In the genomic region with DNA sequence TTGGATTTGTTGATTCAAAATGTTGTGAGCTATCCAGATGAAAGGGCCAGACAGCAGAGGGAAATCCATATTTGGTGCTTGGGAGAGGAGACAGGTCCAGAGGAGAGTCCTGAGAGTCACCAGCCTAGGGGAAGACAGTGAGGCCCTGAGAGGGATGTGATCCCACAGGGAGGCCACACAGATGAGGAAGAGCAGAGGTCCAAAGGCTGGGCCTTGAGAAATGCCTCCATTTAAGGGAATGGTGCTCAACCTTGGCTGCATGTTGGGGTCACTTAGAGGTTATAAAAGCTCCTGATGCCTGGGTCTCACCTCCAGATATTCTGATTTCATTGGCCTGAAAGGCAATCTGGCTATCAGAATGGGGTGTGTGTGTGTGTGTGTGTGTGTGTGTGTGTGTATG, we compare ENCODE assay signal across 24 cellular contexts.
"Had no signal": no experiment of that assay in that cellular context is flagged by ENCODE, and none has a peak within 500 bp of the region (broad histone marks: within the 10 kb centered on the region; RNA-seq: fewer than 3 reads in every experiment).

No MANE protein-coding gene starts in this region.

- H3K4me1 ChIP-seq: colonic mucosa, foreskin keratinocyte, gastrocnemius medialis, heart right ventricle, left lung, lower lobe of right lung had no signal

- FAIRE-seq: endometrium, islet of Langerhans, keratinocyte had no signal

- H3K27ac ChIP-seq: colonic mucosa, epithelial cell of prostate, foreskin keratinocyte, gastrocnemius medialis, heart right ventricle, left lung, lower lobe of right lung had no signal

- H3K36me3 Mint-ChIP-seq: mesothelial cell of epicardium had no signal

- DNase-seq: colonic mucosa; cortex of kidney; effector CD8-positive, alpha-beta T cell; effector memory CD8-positive, alpha-beta T cell; endodermal cell; erythroblast; gastrocnemius medialis; glutamatergic neuron; head of caudate nucleus; heart right ventricle; hippocampal formation; left cardiac atrium; left lung; left ventricle myocardium superior; lower lobe of right lung; mesenchymal stem cell; mucosa of descending colon had no signal

- H3K4me3 ChIP-seq: colonic mucosa, gastrocnemius medialis, heart right ventricle, left lung, lower lobe of right lung, mucosa of descending colon had no signal

- H3K27ac Mint-ChIP-seq: dendritic cell treated with granulocyte-macrophage colony-stimulating factor and Interleukin-4, amounts not matched to agents 40 ng/mL and 50 ng/mL, for 4 days; effector memory CD8-positive, alpha-beta T cell; endodermal cell; mesothelial cell of epicardium had no signal

- H3K27me3 ChIP-seq: colonic mucosa, foreskin keratinocyte, gastrocnemius medialis, heart right ventricle, left lung had no signal

- H3K36me3 ChIP-seq: colonic mucosa, gastrocnemius medialis, heart right ventricle, left lung, lower lobe of right lung had no signal

- H3K4me3 Mint-ChIP-seq: dendritic cell treated with granulocyte-macrophage colony-stimulating factor and Interleukin-4, amounts not matched to agents 40 ng/mL and 50 ng/mL, for 4 days; effector memory CD8-positive, alpha-beta T cell; endodermal cell; mesothelial cell of epicardium had no signal

- H3K9me3 Mint-ChIP-seq: dendritic cell treated with granulocyte-macrophage colony-stimulating factor and Interleukin-4, amounts not matched to agents 40 ng/mL and 50 ng/mL, for 4 days; effector memory CD8-positive, alpha-beta T cell; endodermal cell had no signal

- H3K9me3 ChIP-seq: colonic mucosa, gastrocnemius medialis, lower lobe of right lung, mucosa of descending colon had no signal

- ATAC-seq: effector memory CD8-positive, alpha-beta T cell; foreskin keratinocyte; gastrocnemius medialis; heart right ventricle; left lung; left ventricle myocardium superior; lower lobe of right lung; mucosa of descending colon had no signal
